ENCODE assay signal across 1 cellular context in genomic region chr15:63500265-63501250, GRCh38.
TF ChIP-seq lines count a peak whose summit lies in the region.

No MANE protein-coding gene starts in this region.

TF ChIP-seq in endothelial cell of umbilical vein, 7 proteins besides CTCF, POLR2A, EP300 and RAD21:
- TF ChIP-seq MAX (IDR thresholded peaks at IDR 0.05; ENCODE audit: insufficient read depth, insufficient read length), result no peak
- peak; percentile 32 for TF ChIP-seq EZH2 (IDR thresholded peaks at IDR 0.05; ENCODE audit: borderline replicate concordance, low read depth, low read length, severe bottlenecking)
